ENCODE assay signal across 8 cellular contexts in genomic region chr19:45514376-45515051, GRCh38. TPM values are rescaled to one million over a fixed set of nuclear protein-coding genes. Genes with fewer than 3 reads are reported as not detected.
DNase-seq lines count a peak whose midpoint lies in the region; ATAC-seq lines count a peak whose summit lies in the region.

No MANE protein-coding gene starts in this region.

- H3K4me3 ChIP-seq in BLaER1 treated with 17β-estradiol and CSF1 and Interleukin-3, amounts not matched to agents 10 nM and 100 nM, result peak overlapping the region in 8 of 10 experiments; percentile 20 to 99 (median 40); a peak in 16 of 20 replicates
- peak overlapping the region; percentile 34 for H3K4me3 ChIP-seq in naive thymus-derived CD4-positive, alpha-beta T cell (ENCODE audit: low read length)

- peak overlapping the region; percentile 66 to 95 (median 71) for H3K9ac ChIP-seq in BLaER1 treated with 17β-estradiol and CSF1 and Interleukin-3, amounts not matched to agents 10 nM and 100 nM

- no peaks in the 10 kb centered on the region for H3K9me3 ChIP-seq in BLaER1 treated with 17β-estradiol and CSF1 and Interleukin-3, amounts not matched to agents 10 nM and 100 nM (replicated peaks in 1 of 11)
- no peaks in the 10 kb centered on the region for H3K9me3 ChIP-seq in KOPT-K1 (ENCODE audit: insufficient read depth, low read length, poor library complexity, severe bottlenecking)
- H3K9me3 ChIP-seq in naive thymus-derived CD4-positive, alpha-beta T cell (ENCODE audit: control insufficient read depth in 2 of 3, low read length in 3 of 3), result no peaks in the 10 kb centered on the region

- H3K4me1 ChIP-seq in BLaER1 treated with 17β-estradiol and CSF1 and Interleukin-3, amounts not matched to agents 10 nM and 100 nM, result peaks cover 78 to 97% (median 81%) of the 10 kb centered on the region in 10 experiments
- peaks cover 28 to 46% of the 10 kb centered on the region in 2 donors for H3K4me1 ChIP-seq in naive thymus-derived CD4-positive, alpha-beta T cell (ENCODE audit: control insufficient read depth in 2 of 2, insufficient read depth in 2 of 2, low read length in 2 of 2)

- CTCF ChIA-PET in naive thymus-derived CD4-positive, alpha-beta T cell (lab: Charles Lee), result interaction anchor here (0.9 to 1.4 kb wide), 2 partner anchors 44 to 75 kb away, joined by 4 to 5 read pairs; no protein-coding TSS in a partner anchor

- peaks cover 11 to 91% (median 71%) of the 10 kb centered on the region in 11 experiments; a peak in 19 of 22 replicates for H4K20me1 ChIP-seq in BLaER1 treated with 17β-estradiol and CSF1 and Interleukin-3, amounts not matched to agents 10 nM and 100 nM

- H3K4me1 Mint-ChIP-seq in naive thymus-derived CD4-positive, alpha-beta T cell, result peaks cover 39 to 70% (median 60%) of the 10 kb centered on the region in 7 donors

- POLR2A ChIA-PET in naive thymus-derived CD4-positive, alpha-beta T cell (lab: Charles Lee), result interaction anchor here (0.7 to 1.7 kb wide), 2 partner anchors 14 to 163 kb away, joined by 3 to 4 read pairs; no protein-coding TSS in a partner anchor

- peaks cover 0 to 26% (median 4%) of the 10 kb centered on the region in 5 donors for H3K36me3 Mint-ChIP-seq in naive thymus-derived CD4-positive, alpha-beta T cell

- H3K27me3 ChIP-seq in BLaER1 treated with 17β-estradiol and CSF1 and Interleukin-3, amounts not matched to agents 10 nM and 100 nM, result no peaks in the 10 kb centered on the region
- H3K27me3 ChIP-seq in naive thymus-derived CD4-positive, alpha-beta T cell (ENCODE audit: control insufficient read depth in 2 of 2, insufficient read depth in 2 of 2, low read length in 2 of 2), result no peaks in the 10 kb centered on the region

- H3K27ac ChIP-seq in BLaER1 treated with 17β-estradiol and CSF1 and Interleukin-3, amounts not matched to agents 10 nM and 100 nM, result peak overlapping the region; percentile 80 to 94 (median 86)
- H3K27ac ChIP-seq in KOPT-K1 (ENCODE audit: low read depth, low read length, poor library complexity, severe bottlenecking) (peak overlapping the region; percentile 30), cingulate gyrus (ENCODE audit: low read depth, low read length) (peak overlapping the region; percentile 21)
- H3K27ac ChIP-seq in naive thymus-derived CD4-positive, alpha-beta T cell (ENCODE audit: low read depth, low read length), result peak overlapping the region; percentile 59

- no peaks in the 10 kb centered on the region for H3K27me3 Mint-ChIP-seq in naive thymus-derived CD4-positive, alpha-beta T cell

- H3K4me3 Mint-ChIP-seq in naive thymus-derived CD4-positive, alpha-beta T cell, result peak overlapping the region; percentile 27 to 86 (median 66)

- no peak for DNase-seq in naive thymus-derived CD4-positive, alpha-beta T cell
- no peak for DNase-seq in NCI-H1417 (lab: John Stamatoyannopoulos, UW)
- DNase-seq in superior temporal gyrus (ENCODE audit: extremely low spot score), result no peak
- DNase-seq in stimulated activated CD8-positive, alpha-beta memory T cell treated with anti-CD3 and anti-CD28 coated beads, Interleukin-4, amount 100 ng/mL, for 48 hours, result no peak

- H3K4me2 ChIP-seq in BLaER1 treated with 17β-estradiol and CSF1 and Interleukin-3, amounts not matched to agents 10 nM and 100 nM, result peak overlapping the region; percentile 67 to 99 (median 94)

- H3K36me3 ChIP-seq in BLaER1 treated with 17β-estradiol and CSF1 and Interleukin-3, amounts not matched to agents 10 nM and 100 nM, result peaks cover 18 to 93% (median 47%) of the 10 kb centered on the region in 11 experiments; a peak in 21 of 22 replicates
- peaks cover 9% of the 10 kb centered on the region for H3K36me3 ChIP-seq in KOPT-K1 (ENCODE audit: insufficient read depth, low read length)
- peaks cover 0 to 26% (median 3%) of the 10 kb centered on the region in 3 experiments for H3K36me3 ChIP-seq in naive thymus-derived CD4-positive, alpha-beta T cell (ENCODE audit: control insufficient read depth in 2 of 3, insufficient read depth in 3 of 3, low read length in 3 of 3)

- intact Hi-C loops in naive thymus-derived CD4-positive, alpha-beta T cell (cut with micrococcal nuclease), result no loop called here

- peak overlapping the region; percentile 78 to 96 (median 89) for H3K27ac Mint-ChIP-seq in naive thymus-derived CD4-positive, alpha-beta T cell

- no peaks in the 10 kb centered on the region for H3K9me3 Mint-ChIP-seq in naive thymus-derived CD4-positive, alpha-beta T cell

- no peak for ATAC-seq in naive thymus-derived CD4-positive, alpha-beta T cell
- no peak for ATAC-seq in GM21360 (IDR thresholded peaks at IDR 0.05; ENCODE audit: unreplicated experiment)

RNA-seq across cellular contexts. Expression of gene VASP, which starts 7.2 kb away (rescaled TPM):
- total RNA-seq in naive thymus-derived CD4-positive, alpha-beta T cell, result 100 to 1,000 TPM in 2 of 5 experiments, 10 to 100 TPM in 3; 71.3 to 206 (median 82.6) TPM
- polyA plus RNA-seq in naive thymus-derived CD4-positive, alpha-beta T cell, result 10 to 100 TPM; 27.0 to 39.7 TPM

RNA-seq across cellular contexts. Expression of gene PPM1N, which starts 16.3 kb away (rescaled TPM):
- 1 to 10 TPM; 1.3 to 8.5 (median 7.8) TPM for total RNA-seq in naive thymus-derived CD4-positive, alpha-beta T cell
- polyA plus RNA-seq in naive thymus-derived CD4-positive, alpha-beta T cell, result 1 to 10 TPM; 2.8 to 4.0 TPM

RNA-seq across cellular contexts. Expression of gene RTN2, which starts 17.7 kb away (rescaled TPM):
- total RNA-seq in naive thymus-derived CD4-positive, alpha-beta T cell, result 1 to 10 TPM in 4 of 5 experiments, under 1 TPM in 1; 0.86 to 3.1 (median 2.4) TPM
- under 1 TPM; 0.30 to 0.37 TPM for polyA plus RNA-seq in naive thymus-derived CD4-positive, alpha-beta T cell

RNA-seq across cellular contexts. Expression of gene FOSB, which starts 46.7 kb away (rescaled TPM):
- total RNA-seq in naive thymus-derived CD4-positive, alpha-beta T cell, result 1,000 to 10,000 TPM in 1 of 5 experiments, 100 to 1,000 TPM in 1, 10 to 100 TPM in 2, 1 to 10 TPM in 1; 2.1 to 1,925 (median 22.8) TPM
- polyA plus RNA-seq in naive thymus-derived CD4-positive, alpha-beta T cell, result 1 to 10 TPM; 3.0 to 5.3 TPM

Comparison
In these comparisons a context has a peak if more than half of its experiments do, and no peak if none do; other contexts are left out.
1. H3K27ac ChIP-seq: peak in every context shown above with its lines; median percentile 86 in BLaER1 treated with 17β-estradiol and CSF1 and Interleukin-3, amounts not matched to agents 10 nM and 100 nM; 59 in naive thymus-derived CD4-positive, alpha-beta T cell; 30 in KOPT-K1; 21 in cingulate gyrus.